1 cellular context compared by ENCODE assay signal in genomic region chr5:111580956-111581355, GRCh38.
TF ChIP-seq lines count a peak whose summit lies in the region.

No MANE protein-coding gene starts in this region.

TF ChIP-seq in IMR-90, 13 proteins besides CTCF, POLR2A, EP300 and RAD21 (continued from another document):
- no peak for TF ChIP-seq ELK1 (IDR thresholded peaks at IDR 0.05; ENCODE audit: borderline replicate concordance, low read depth, low read length)
- TF ChIP-seq MXI1 (IDR thresholded peaks at IDR 0.05; ENCODE audit: borderline replicate concordance, low read depth, low read length) = no peak
- no peak for TF ChIP-seq MAZ (IDR thresholded peaks at IDR 0.05; ENCODE audit: borderline replicate concordance, low read depth, low read length)
- TF ChIP-seq FOS (IDR thresholded peaks at IDR 0.05; ENCODE audit: low read depth, low read length) = no peak
- no peak for TF ChIP-seq BHLHE40 (IDR thresholded peaks at IDR 0.05; ENCODE audit: low read depth, low read length)
- no peak for TF ChIP-seq NFE2L2 (IDR thresholded peaks at IDR 0.05; ENCODE audit: low read depth, low read length)
- no peak for TF ChIP-seq RCOR1 (IDR thresholded peaks at IDR 0.05; ENCODE audit: insufficient replicate concordance, low read length)
- TF ChIP-seq CEBPB (IDR thresholded peaks at IDR 0.05; ENCODE audit: low read depth, low read length) = no peak
- TF ChIP-seq USF2 (IDR thresholded peaks at IDR 0.05; ENCODE audit: low read depth, low read length) = no peak
- no peak for TF ChIP-seq SMC3 (IDR thresholded peaks at IDR 0.05; ENCODE audit: low read depth, low read length)
- no peak for TF ChIP-seq CHD1 (IDR thresholded peaks at IDR 0.05; ENCODE audit: low read depth, low read length)
TF ChIP-seq in IMR-90: peak in this region for 0.
